ENCODE assay signal across 12 cellular contexts in the genomic region with DNA sequence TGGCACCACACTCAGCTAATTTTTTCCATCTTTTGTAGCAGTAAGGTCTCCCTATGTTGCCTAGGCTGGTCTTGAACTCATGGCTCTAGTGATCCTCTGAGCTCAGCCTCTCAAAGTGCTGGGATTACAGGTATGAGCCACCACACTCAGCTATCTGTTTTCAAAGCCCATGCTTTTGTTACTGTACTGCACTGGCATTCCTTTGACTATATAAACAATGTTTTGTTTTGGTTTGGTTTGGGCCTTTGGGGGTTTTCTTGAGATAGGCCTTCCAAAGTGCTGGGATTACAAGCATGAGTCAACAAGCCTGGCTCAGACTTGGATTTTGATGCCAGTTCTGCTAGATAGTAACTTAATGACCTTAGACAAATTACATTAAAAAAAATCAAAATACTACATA.
DNase-seq lines count a peak whose midpoint lies in the region; ATAC-seq and TF ChIP-seq lines count a peak whose summit lies in the region.
"Had no signal": no experiment of that assay in that cellular context is flagged by ENCODE, and none has a peak within 500 bp of the region (broad histone marks: within the 10 kb centered on the region; RNA-seq: fewer than 3 reads in every experiment).

No MANE protein-coding gene starts in this region.

- ATAC-seq in PC-3 = peak; percentile 69
- no peak for ATAC-seq in HG03025 (IDR thresholded peaks at IDR 0.05; ENCODE audit: low FRiP score, unreplicated experiment)
- ATAC-seq: heart left ventricle had no signal

- peak; percentile 88 for DNase-seq in EL
- peak; percentile 69 for DNase-seq in PC-3
- peak; percentile 20 for DNase-seq in epithelial cell of esophagus (ENCODE audit: low read depth)
- peak; percentile 51 for DNase-seq in renal cortical epithelial cell (ENCODE audit: low read depth)
- DNase-seq in type B pancreatic cell (ENCODE audit: extremely low spot score, unreplicated experiment) = no peak
- DNase-seq in stimulated activated CD4-positive, alpha-beta T cell treated with anti-CD3 and anti-CD28 coated beads, Interleukin-4, amount 100 ng/mL, for 24 hours = no peak
- DNase-seq: activated CD4-positive, CD25-positive, alpha-beta regulatory T cell; Calu3; heart left ventricle; left lung; NCI-H2107 had no signal

- H3K9ac ChIP-seq in PC-3 (ENCODE audit: low read length) = no peak overlapping the region

- H3K9me3 ChIP-seq in PC-3 (ENCODE audit: low read length) = no peaks in the 10 kb centered on the region
- H3K9me3 ChIP-seq: left lung had no signal

- H3K4me1 Mint-ChIP-seq in type B pancreatic cell (ENCODE audit: unreplicated experiment) = no peaks in the 10 kb centered on the region

- H3K36me3 ChIP-seq in PC-3 (ENCODE audit: low read depth, low read length) = peaks cover 6% of the 10 kb centered on the region

- intact Hi-C loops in PC-3 (cut with micrococcal nuclease) = loop anchor here (5.0 kb wide), 1 partner anchor 47 kb away; no protein-coding TSS in a partner anchor

- no peaks in the 10 kb centered on the region for H3K9me3 Mint-ChIP-seq in type B pancreatic cell

- no peaks in the 10 kb centered on the region for H3K27me3 ChIP-seq in PC-3 (ENCODE audit: low read length)
- H3K27me3 ChIP-seq: heart left ventricle, left lung had no signal

- peaks cover 31% of the 10 kb centered on the region for H3K36me3 Mint-ChIP-seq in type B pancreatic cell

- no TSS peak for BruUV-seq in PC-3 (replicated peaks; lab: Mats Ljungman, UMichigan)

- no peak overlapping the region for H3K4me2 ChIP-seq in PC-3 (ENCODE audit: low read length)

- H3K27ac Mint-ChIP-seq in type B pancreatic cell = no peak overlapping the region

- POLR2A ChIA-PET in PC-3 (lab: Charles Lee; ENCODE audit: unreplicated experiment) = no interaction called here

- no peak overlapping the region for H3K4me3 Mint-ChIP-seq in type B pancreatic cell

- no peak for TF ChIP-seq CTCF in PC-3 (conservative IDR thresholded peaks at IDR 0.05; ENCODE audit: low read depth, low read length)
- TF ChIP-seq CTCF in epithelial cell of esophagus (IDR thresholded peaks at IDR 0.05; ENCODE audit: insufficient read depth, low read depth, low read length, missing control alignments) = no peak
- TF ChIP-seq CTCF in type B pancreatic cell (conservative IDR thresholded peaks at IDR 0.05) = no peak

- H3K79me2 ChIP-seq in PC-3 (ENCODE audit: low read length) = no peaks in the 10 kb centered on the region

- CTCF ChIA-PET in PC-3 (lab: Charles Lee) = no interaction called here

- H3K4me1 ChIP-seq in PC-3 (ENCODE audit: insufficient read depth, low read length) = peaks cover 19% of the 10 kb centered on the region
- H3K4me1 ChIP-seq: heart left ventricle, left lung had no signal

- H2AFZ ChIP-seq in PC-3 (ENCODE audit: low read length) = no peak overlapping the region

- no peak overlapping the region for H3K27ac ChIP-seq in PC-3 (ENCODE audit: low read length)
- H3K27ac ChIP-seq: heart left ventricle, left lung had no signal

- H4K20me1 ChIP-seq in PC-3 (ENCODE audit: low read length) = no peaks in the 10 kb centered on the region

- H3F3A ChIP-seq in PC-3 (ENCODE audit: low read length, unreplicated experiment) = no peaks in the 10 kb centered on the region

- no peaks in the 10 kb centered on the region for H3K9me2 ChIP-seq in PC-3 (replicated peaks; ENCODE audit: low read length)

- H3K4me3 ChIP-seq in PC-3 (ENCODE audit: low read length) = no peak overlapping the region
- H3K4me3 ChIP-seq in epithelial cell of esophagus (ENCODE audit: low read length) = no peak overlapping the region
- H3K4me3 ChIP-seq: heart left ventricle, left lung had no signal

- H3K27me3 Mint-ChIP-seq in type B pancreatic cell = no peaks in the 10 kb centered on the region

Comparison
In these comparisons a context has a peak if more than half of its experiments do, and no peak if none do; other contexts are left out.
1. DNase-seq: peak in EL (single experiment), PC-3 (single experiment), epithelial cell of esophagus (single experiment) and renal cortical epithelial cell (single experiment); none in type B pancreatic cell (single experiment) and stimulated activated CD4-positive, alpha-beta T cell treated with anti-CD3 and anti-CD28 coated beads, Interleukin-4, amount 100 ng/mL, for 24 hours (single experiment).